Comparison of ENCODE assay signal across 31 cellular contexts in genomic region chr2:86258106-86258505, GRCh38.
"Had no signal": no experiment of that assay in that cellular context is flagged by ENCODE, and none has a peak within 500 bp of the region (broad histone marks: within the 10 kb centered on the region; RNA-seq: fewer than 3 reads in every experiment).

No MANE protein-coding gene starts in this region.

- H3K4me1 ChIP-seq: parathyroid adenoma, spleen, testis, upper lobe of right lung, uterus had no signal

- H3K9me3 Mint-ChIP-seq: naive thymus-derived CD8-positive, alpha-beta T cell; natural killer cell treated with Interleukin-12 subunit alpha and Interleukin-12 subunit beta and Interleukin-15 and Interleukin-18, amount 100 ng/mL, for 72 hours; nephron progenitor cell; neural progenitor cell; stimulated activated memory B cell treated with anti-CD40 and anti-IgM and Interleukin-4, amounts not matched to agents 10 μg/mL and 1 μg/mL and 100 μg/mL, for 72 hours; stimulated activated naive CD8-positive, alpha-beta T cell treated with anti-CD3 and anti-CD28 coated beads, Interleukin-15, amount 100 ng/mL, for 72 hours; type B pancreatic cell had no signal

- H3K4me3 ChIP-seq: neural progenitor cell, ovary, psoas muscle, skin epidermis, smooth muscle cell, spleen, suprapubic skin, testis, tibial artery, transverse colon, upper lobe of right lung, uterus had no signal

- H3K9ac ChIP-seq: neural progenitor cell, parathyroid adenoma had no signal

- H3K27me3 Mint-ChIP-seq: progenitor cell of endocrine pancreas; stimulated activated memory B cell treated with anti-CD40 and anti-IgM and Interleukin-4, amounts not matched to agents 10 μg/mL and 1 μg/mL and 100 μg/mL, for 72 hours; stimulated activated naive CD8-positive, alpha-beta T cell treated with anti-CD3 and anti-CD28 coated beads, Interleukin-15, amount 100 ng/mL, for 72 hours; type B pancreatic cell had no signal

- H3K27me3 ChIP-seq: neural progenitor cell, ovary, suprapubic skin, testis, tibial artery, transverse colon, upper lobe of right lung, uterus had no signal

- H3K9me3 ChIP-seq: ovary, psoas muscle, spleen, suprapubic skin, testis, tibial artery, transverse colon, upper lobe of right lung, uterus had no signal

- ATAC-seq: naive thymus-derived CD8-positive, alpha-beta T cell; natural killer cell treated with Interleukin-12 subunit alpha and Interleukin-12 subunit beta and Interleukin-15 and Interleukin-18, amount 100 ng/mL, for 72 hours; psoas muscle; right cardiac atrium; sciatic nerve; stimulated activated memory B cell treated with anti-CD40 and anti-IgM and Interleukin-4, amounts not matched to agents 10 μg/mL and 1 μg/mL and 100 μg/mL, for 72 hours; stimulated activated naive CD8-positive, alpha-beta T cell treated with anti-CD3 and anti-CD28 coated beads, Interleukin-15, amount 100 ng/mL, for 72 hours; stimulated activated naive CD8-positive, alpha-beta T cell treated with anti-CD3 and anti-CD28 coated beads, Interleukin-15, Interleukin-2, amounts not matched to agents 100 U/mL and 50 U/mL, for 24 hours; upper lobe of right lung had no signal

- H3K27ac ChIP-seq: neural progenitor cell, ovary, parathyroid adenoma, psoas muscle, skin epidermis, spleen, suprapubic skin, testis, tibial artery, transverse colon, upper lobe of right lung, uterus had no signal

- DNase-seq: naive thymus-derived CD8-positive, alpha-beta T cell; nephron progenitor cell; occipital lobe; ovary; psoas muscle; right cardiac atrium; spleen; stimulated activated CD4-positive, alpha-beta T cell treated with anti-CD3 and anti-CD28 coated beads, Interleukin-12 subunit alpha, Interleukin-12 subunit beta, amount 100 ng/mL, for 4 hours; stimulated activated CD4-positive, alpha-beta T cell treated with anti-CD3 and anti-CD28 coated beads, Interleukin-1b, Interleukin-23, amount 100 ng/mL, for 48 hours; stimulated activated CD4-positive, alpha-beta T cell treated with anti-CD3 and anti-CD28 coated beads, Interleukin-4, amount 100 ng/mL, for 1 hour; stimulated activated CD4-positive, alpha-beta T cell treated with anti-CD3 and anti-CD28 coated beads, Interleukin-4, amount 100 ng/mL, for 4 hours; stimulated activated CD8-positive, alpha-beta memory T cell treated with anti-CD3 and anti-CD28 coated beads, Interleukin-4, amount 100 ng/mL, for 48 hours; stimulated activated naive CD4-positive, alpha-beta T cell; stimulated activated naive CD8-positive, alpha-beta T cell treated with anti-CD3 and anti-CD28 coated beads, Interleukin-15, amount 100 ng/mL, for 72 hours; stimulated activated naive CD8-positive, alpha-beta T cell treated with anti-CD3 and anti-CD28 coated beads, Interleukin-15, Interleukin-2, amounts not matched to agents 100 U/mL and 50 U/mL, for 24 hours; substantia nigra; testis; tibial artery; transverse colon; upper lobe of right lung; uterus had no signal

- H3K27ac Mint-ChIP-seq: natural killer cell treated with Interleukin-12 subunit alpha and Interleukin-12 subunit beta and Interleukin-15 and Interleukin-18, amount 100 ng/mL, for 72 hours; nephron progenitor cell; neural progenitor cell; progenitor cell of endocrine pancreas; stimulated activated memory B cell treated with anti-CD40 and anti-IgM and Interleukin-4, amounts not matched to agents 10 μg/mL and 1 μg/mL and 100 μg/mL, for 72 hours; stimulated activated naive CD8-positive, alpha-beta T cell treated with anti-CD3 and anti-CD28 coated beads, Interleukin-15, amount 100 ng/mL, for 72 hours; type B pancreatic cell had no signal

- H2AFZ ChIP-seq: neural progenitor cell, parathyroid adenoma had no signal

- H3K4me2 ChIP-seq: neural progenitor cell, smooth muscle cell had no signal

- H3K4me3 Mint-ChIP-seq: naive thymus-derived CD8-positive, alpha-beta T cell; natural killer cell treated with Interleukin-12 subunit alpha and Interleukin-12 subunit beta and Interleukin-15 and Interleukin-18, amount 100 ng/mL, for 72 hours; nephron progenitor cell; neural progenitor cell; stimulated activated memory B cell treated with anti-CD40 and anti-IgM and Interleukin-4, amounts not matched to agents 10 μg/mL and 1 μg/mL and 100 μg/mL, for 72 hours; stimulated activated naive CD8-positive, alpha-beta T cell treated with anti-CD3 and anti-CD28 coated beads, Interleukin-15, amount 100 ng/mL, for 72 hours; type B pancreatic cell had no signal

- H3K36me3 Mint-ChIP-seq: naive thymus-derived CD8-positive, alpha-beta T cell; natural killer cell treated with Interleukin-12 subunit alpha and Interleukin-12 subunit beta and Interleukin-15 and Interleukin-18, amount 100 ng/mL, for 72 hours; stimulated activated memory B cell treated with anti-CD40 and anti-IgM and Interleukin-4, amounts not matched to agents 10 μg/mL and 1 μg/mL and 100 μg/mL, for 72 hours; type B pancreatic cell had no signal

- H3K79me2 ChIP-seq: parathyroid adenoma had no signal

- H3K36me3 ChIP-seq: neural progenitor cell, ovary, spleen, suprapubic skin, transverse colon, upper lobe of right lung, uterus had no signal

- H3K4me1 Mint-ChIP-seq: naive thymus-derived CD8-positive, alpha-beta T cell; nephron progenitor cell; stimulated activated memory B cell treated with anti-CD40 and anti-IgM and Interleukin-4, amounts not matched to agents 10 μg/mL and 1 μg/mL and 100 μg/mL, for 72 hours; stimulated activated naive CD8-positive, alpha-beta T cell treated with anti-CD3 and anti-CD28 coated beads, Interleukin-15, amount 100 ng/mL, for 72 hours had no signal
